ENCODE assay signal across 29 cellular contexts in the genomic region with DNA sequence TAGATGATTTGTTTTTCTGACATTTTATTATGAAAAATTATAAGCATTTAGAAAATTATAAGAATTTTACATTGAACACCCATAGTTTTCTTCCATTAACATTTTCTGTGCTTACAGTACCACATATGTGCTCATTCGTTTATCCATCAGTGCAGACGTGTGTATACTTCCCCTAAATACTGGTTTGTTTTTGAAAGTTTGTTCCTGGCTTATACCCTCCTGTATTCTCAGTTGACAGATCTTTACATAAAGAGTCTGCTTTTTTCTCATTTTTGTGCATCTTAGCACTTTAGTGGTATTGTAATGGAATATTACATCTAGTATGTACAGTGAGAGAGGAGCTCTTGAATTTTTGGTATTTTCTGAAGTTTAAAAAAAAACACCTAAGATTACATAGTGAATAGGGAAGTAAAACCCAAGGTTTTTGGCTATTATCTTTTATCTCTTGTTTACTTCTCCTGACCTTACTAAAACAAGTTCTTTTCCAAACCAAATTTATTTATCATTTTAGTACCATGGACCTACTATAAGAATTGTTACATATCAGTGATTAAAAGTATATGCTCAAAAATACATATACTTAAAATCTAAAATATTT. TPM values are rescaled to one million over a fixed set of nuclear protein-coding genes. Genes with fewer than 3 reads are reported as not detected.
A peak's percentile ranks its signal among the peaks of the same experiment; 100 is the strongest.
DNase-seq lines count a peak whose midpoint lies in the region; ATAC-seq and TF ChIP-seq lines count a peak whose summit lies in the region.
"Had no signal": no experiment of that assay in that cellular context is flagged by ENCODE, and none has a peak within 500 bp of the region (broad histone marks: within the 10 kb centered on the region; RNA-seq: fewer than 3 reads in every experiment).

No MANE protein-coding gene starts in this region.

- H3K4me3 ChIP-seq in Loucy (ENCODE audit: low read length, poor library complexity, severe bottlenecking) (no peak overlapping the region), osteoblast (ENCODE audit: insufficient read depth, low read length) (no peak overlapping the region)
- H3K4me3 ChIP-seq: A549, HAP-1 had no signal

- no peaks in the 10 kb centered on the region for H3F3A ChIP-seq in Loucy (ENCODE audit: low read depth)

- peak overlapping the region; percentile 13 for H3K4me3 Mint-ChIP-seq in activated B cell treated with CpG ODN at 0.5 μM for 24 hours
- H3K4me3 Mint-ChIP-seq: activated naive CD4-positive, alpha-beta T cell treated with anti-CD3 and anti-CD28 coated beads, Interleukin-2, amount 50 U/mL, for 24 hours; immature natural killer cell; neural crest cell had no signal

- H3K27me3 ChIP-seq in Loucy (ENCODE audit: insufficient read depth, low read length, poor library complexity, severe bottlenecking) (no peaks in the 10 kb centered on the region), osteoblast (ENCODE audit: insufficient read depth, low read length) (no peaks in the 10 kb centered on the region)

- POLR2A ChIA-PET in activated B cell treated with CpG ODN at 0.5 μM for 24 hours (lab: Charles Lee) = interaction anchor here (1.0 kb wide), 1 partner anchor 9 kb away, joined by 5 read pairs; the partner anchor contains the start of gene DLD

- peaks cover 43% of the 10 kb centered on the region for H3K4me1 Mint-ChIP-seq in activated B cell treated with CpG ODN at 0.5 μM for 24 hours

- ATAC-seq in activated B cell treated with CpG ODN at 0.5 μM for 24 hours (ENCODE audit: low read depth) = no peak
- ATAC-seq in HG02973 (IDR thresholded peaks at IDR 0.05; ENCODE audit: unreplicated experiment) = no peak
- no peak for ATAC-seq in GM21515 (IDR thresholded peaks at IDR 0.05; ENCODE audit: unreplicated experiment)
- no peak for ATAC-seq in GM18870 (IDR thresholded peaks at IDR 0.05; ENCODE audit: unreplicated experiment)
- ATAC-seq: A549, SK-N-SH treated with all-trans-retinoic acid at 6 μM for 48 hours had no signal

- peaks cover 61% of the 10 kb centered on the region for H3K36me3 Mint-ChIP-seq in activated B cell treated with CpG ODN at 0.5 μM for 24 hours (ENCODE audit: low read depth)

- no peaks in the 10 kb centered on the region for H3K9me2 ChIP-seq in Loucy (replicated peaks; ENCODE audit: low read depth, low read length)

- CTCF ChIA-PET in activated B cell treated with CpG ODN at 0.5 μM for 24 hours (lab: Charles Lee) = no interaction called here

- H3K27ac ChIP-seq in osteoblast (ENCODE audit: low read depth, low read length) = no peak overlapping the region
- H3K27ac ChIP-seq: A549, parathyroid adenoma had no signal

- H3K27me3 Mint-ChIP-seq in activated B cell treated with CpG ODN at 0.5 μM for 24 hours = no peaks in the 10 kb centered on the region
- H3K27me3 Mint-ChIP-seq: activated naive CD4-positive, alpha-beta T cell treated with anti-CD3 and anti-CD28 coated beads, Interleukin-2, amount 50 U/mL, for 24 hours; CD8-positive, alpha-beta memory T cell had no signal

- intact Hi-C loops in activated B cell treated with CpG ODN at 0.5 μM for 24 hours (cut with micrococcal nuclease) = loop anchor here (10.0 kb wide), 1 partner anchor 626 kb away; the partner anchor contains the start of gene PNPLA8

- peaks cover 29% of the 10 kb centered on the region for H3K36me3 ChIP-seq in Loucy (ENCODE audit: insufficient read depth, low read length)
- peaks cover 31% of the 10 kb centered on the region for H3K36me3 ChIP-seq in osteoblast (ENCODE audit: insufficient read depth, low read length)

- DNase-seq in SIG-M5 treated with dmso at 0.1 percent for 504 hours (lab: John Stamatoyannopoulos, UW; ENCODE audit: unreplicated experiment) = peak; percentile 15
- no peak for DNase-seq in SIG-M5 (lab: John Stamatoyannopoulos, UW)
- DNase-seq in activated B cell treated with CpG ODN at 0.5 μM for 24 hours = no peak
- DNase-seq in osteoblast (ENCODE audit: insufficient read length, low spot score, missing footprints) = peak; percentile 61
- DNase-seq: activated CD4-positive, alpha-beta T cell treated with anti-CD3 and anti-CD28 coated beads for 48 hours; anterior cingulate cortex; CD8-positive, alpha-beta memory T cell; DMS 273 treated with DMSO at 0.1 percent for 48 hours; EL; hypothalamus; immature natural killer cell; Kasumi-1; mammary epithelial cell; NCI-H1048; NCI-H2107; NCI-H345; retina; stimulated activated naive CD4-positive, alpha-beta T cell; T-helper 2 cell had no signal

- H3K9me3 Mint-ChIP-seq in activated B cell treated with CpG ODN at 0.5 μM for 24 hours = no peaks in the 10 kb centered on the region
- H3K9me3 Mint-ChIP-seq: activated naive CD4-positive, alpha-beta T cell treated with anti-CD3 and anti-CD28 coated beads, Interleukin-2, amount 50 U/mL, for 24 hours; CD8-positive, alpha-beta memory T cell; immature natural killer cell; neural crest cell had no signal

- H3K4me2 ChIP-seq in Loucy (ENCODE audit: low read depth, low read length, poor library complexity, severe bottlenecking) = peak overlapping the region; percentile 27
- no peak overlapping the region for H3K4me2 ChIP-seq in osteoblast (ENCODE audit: insufficient read depth, low read length)
- H3K4me2 ChIP-seq: A549 had no signal

- TF ChIP-seq CTCF in Loucy (conservative IDR thresholded peaks at IDR 0.05; ENCODE audit: low read length) (no peak), activated B cell treated with CpG ODN at 0.5 μM for 24 hours (IDR thresholded peaks at IDR 0.05) (no peak), osteoblast (IDR thresholded peaks at IDR 0.05; ENCODE audit: extremely low read depth, low read depth, low read length) (no peak)

- H3K9me3 ChIP-seq in Loucy (ENCODE audit: insufficient read depth, low read depth, low read length) (no peaks in the 10 kb centered on the region), osteoblast (ENCODE audit: low read depth, low read length) (no peaks in the 10 kb centered on the region)
- H3K9me3 ChIP-seq: A549, HAP-1 had no signal

- peaks cover 24% of the 10 kb centered on the region for H3K4me1 ChIP-seq in Loucy (ENCODE audit: insufficient read depth, low read length, poor library complexity, severe bottlenecking)
- H3K4me1 ChIP-seq in osteoblast (ENCODE audit: insufficient read depth, low read length) = peaks cover 5% of the 10 kb centered on the region

- H4K20me1 ChIP-seq in Loucy (ENCODE audit: insufficient read depth, low read length, poor library complexity, severe bottlenecking) (peaks cover 64% of the 10 kb centered on the region), osteoblast (ENCODE audit: insufficient read depth, low read length) (peaks cover 20% of the 10 kb centered on the region)

- H3K79me2 ChIP-seq in Loucy (ENCODE audit: insufficient read depth, low read length) (peaks cover 84% of the 10 kb centered on the region), osteoblast (ENCODE audit: insufficient read depth, low read length) (peaks cover 74% of the 10 kb centered on the region)

- no peak overlapping the region for H3K9ac ChIP-seq in Loucy (ENCODE audit: low read depth, low read length, poor library complexity, severe bottlenecking)
- H3K9ac ChIP-seq: parathyroid adenoma had no signal

- H3K27ac Mint-ChIP-seq in activated B cell treated with CpG ODN at 0.5 μM for 24 hours = peak overlapping the region; percentile 71
- H3K27ac Mint-ChIP-seq: activated naive CD4-positive, alpha-beta T cell treated with anti-CD3 and anti-CD28 coated beads, Interleukin-2, amount 50 U/mL, for 24 hours had no signal

- H2AFZ ChIP-seq in Loucy (ENCODE audit: low read length) (no peak overlapping the region), osteoblast (ENCODE audit: low read length) (no peak overlapping the region)
- H2AFZ ChIP-seq: parathyroid adenoma had no signal

RNA-seq across cellular contexts. Expression of gene DLD, which starts 8.1 kb away (rescaled TPM):
- total RNA-seq in activated B cell treated with CpG ODN at 0.5 μM for 24 hours = 55.0 and 66.1 TPM in 2 replicates
- 53.6 and 55.4 TPM in 2 replicates for total RNA-seq in osteoblast

Comparison
In these comparisons a context has a peak if more than half of its experiments do, and no peak if none do; other contexts are left out.
1. DNase-seq: peak in SIG-M5 treated with dmso at 0.1 percent for 504 hours (single experiment) and osteoblast (single experiment); none in SIG-M5 (single experiment) and activated B cell treated with CpG ODN at 0.5 μM for 24 hours (single experiment).